ENCODE assay signal across 1 cellular context in the genomic region with DNA sequence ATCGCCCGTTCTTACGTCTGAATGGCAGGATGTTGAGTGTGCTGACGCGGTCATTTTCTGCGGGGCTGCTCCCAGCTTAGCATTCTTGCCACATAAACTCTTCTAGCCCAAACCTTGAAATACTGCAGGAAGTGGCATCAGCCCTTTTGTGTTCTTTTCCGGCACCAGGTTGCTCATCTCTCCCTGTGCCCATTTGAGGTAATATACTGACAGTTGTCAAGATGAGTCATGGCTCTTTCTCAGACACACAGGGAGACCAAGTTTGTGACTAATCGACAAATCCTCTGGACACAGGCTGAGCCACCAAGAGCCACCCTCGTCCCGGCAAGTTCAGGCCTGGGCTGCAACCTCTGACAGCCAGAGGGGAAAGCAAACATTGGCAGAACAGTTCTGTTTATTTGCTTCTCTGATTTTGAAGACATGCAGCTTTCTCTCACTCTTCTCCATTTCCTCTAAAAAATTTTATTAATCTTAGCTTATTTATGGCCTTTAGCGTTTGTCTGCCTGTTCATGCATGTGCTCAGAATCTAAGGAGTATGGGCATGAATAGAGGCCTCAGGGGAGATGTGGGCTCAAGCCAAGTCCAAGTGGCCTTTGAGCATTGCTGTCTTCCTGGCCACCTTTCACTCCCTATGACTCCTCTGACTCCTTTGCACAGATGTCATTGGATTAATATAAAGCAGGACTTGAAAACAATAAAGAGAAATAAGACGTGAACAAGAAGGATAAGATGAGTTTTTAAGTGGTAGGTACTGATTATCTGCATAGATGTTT.
TF ChIP-seq lines count a peak whose summit lies in the region.

No MANE protein-coding gene starts in this region.

TF ChIP-seq in A549, 52 proteins besides CTCF, POLR2A, EP300 and RAD21 (continued from another document):
- TF ChIP-seq FOSL2 (IDR thresholded peaks at IDR 0.05): peak; percentile 98
- TF ChIP-seq FOSL2 (CRISPR knock-in tag; IDR thresholded peaks at IDR 0.05): peak; percentile 99
- 0 out of 2 replicates have a peak, but pooled peaks have one; percentile 5 for TF ChIP-seq FOXS1 (CRISPR knock-in tag; IDR thresholded peaks at IDR 0.05)
- no peak for TF ChIP-seq CBX2 (IDR thresholded peaks at IDR 0.05; ENCODE audit: borderline replicate concordance, low read depth)
- TF ChIP-seq CEBPB (IDR thresholded peaks at IDR 0.05): peak; percentile 87 to 90
- peak; percentile 97 for TF ChIP-seq JUNB (IDR thresholded peaks at IDR 0.05)
- no peak for TF ChIP-seq HDAC2 (IDR thresholded peaks at IDR 0.05)
- TF ChIP-seq TFCP2L1 (CRISPR knock-in tag; IDR thresholded peaks at IDR 0.05): no peak
- TF ChIP-seq, protein P1, sequence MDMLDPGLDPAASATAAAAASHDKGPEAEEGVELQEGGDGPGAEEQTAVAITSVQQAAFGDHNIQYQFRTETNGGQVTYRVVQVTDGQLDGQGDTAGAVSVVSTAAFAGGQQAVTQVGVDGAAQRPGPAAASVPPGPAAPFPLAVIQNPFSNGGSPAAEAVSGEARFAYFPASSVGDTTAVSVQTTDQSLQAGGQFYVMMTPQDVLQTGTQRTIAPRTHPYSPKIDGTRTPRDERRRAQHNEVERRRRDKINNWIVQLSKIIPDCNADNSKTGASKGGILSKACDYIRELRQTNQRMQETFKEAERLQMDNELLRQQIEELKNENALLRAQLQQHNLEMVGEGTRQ (IDR thresholded peaks at IDR 0.05): no peak
- no peak for TF ChIP-seq RNF2 (IDR thresholded peaks at IDR 0.05; ENCODE audit: borderline replicate concordance, low read depth)
- no peak for TF ChIP-seq HEYL (CRISPR knock-in tag; IDR thresholded peaks at IDR 0.05)
- no peak for TF ChIP-seq MAZ (IDR thresholded peaks at IDR 0.05; ENCODE audit: borderline replicate concordance, low read depth, low read length)
- TF ChIP-seq NR3C1 (IDR thresholded peaks at IDR 0.05): no peak
- no peak for TF ChIP-seq ZSCAN20 (CRISPR knock-in tag; IDR thresholded peaks at IDR 0.05)
- TF ChIP-seq, protein P2, sequence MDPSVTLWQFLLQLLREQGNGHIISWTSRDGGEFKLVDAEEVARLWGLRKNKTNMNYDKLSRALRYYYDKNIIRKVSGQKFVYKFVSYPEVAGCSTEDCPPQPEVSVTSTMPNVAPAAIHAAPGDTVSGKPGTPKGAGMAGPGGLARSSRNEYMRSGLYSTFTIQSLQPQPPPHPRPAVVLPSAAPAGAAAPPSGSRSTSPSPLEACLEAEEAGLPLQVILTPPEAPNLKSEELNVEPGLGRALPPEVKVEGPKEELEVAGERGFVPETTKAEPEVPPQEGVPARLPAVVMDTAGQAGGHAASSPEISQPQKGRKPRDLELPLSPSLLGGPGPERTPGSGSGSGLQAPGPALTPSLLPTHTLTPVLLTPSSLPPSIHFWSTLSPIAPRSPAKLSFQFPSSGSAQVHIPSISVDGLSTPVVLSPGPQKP (IDR thresholded peaks at IDR 0.05; ENCODE audit: low read depth, low read length): no peak
- TF ChIP-seq FOSB (CRISPR knock-in tag; IDR thresholded peaks at IDR 0.05): no peak
- TF ChIP-seq HOXB5 (CRISPR knock-in tag; IDR thresholded peaks at IDR 0.05): peak; percentile 40; the same call in 1 of the 2 replicates
- TF ChIP-seq RCOR1 (IDR thresholded peaks at IDR 0.05; ENCODE audit: low read depth, low read length): no peak
- no peak for TF ChIP-seq TP53 (CRISPR knock-in tag; IDR thresholded peaks at IDR 0.05)
- TF ChIP-seq RFX5 (IDR thresholded peaks at IDR 0.05): no peak
- TF ChIP-seq POLR2AphosphoS2 (conservative IDR thresholded peaks at IDR 0.05; ENCODE audit: low read length): no peak
- TF ChIP-seq CHD2 (IDR thresholded peaks at IDR 0.05; ENCODE audit: low read length, partially characterized antibody): no peak
- TF ChIP-seq, protein P3, sequence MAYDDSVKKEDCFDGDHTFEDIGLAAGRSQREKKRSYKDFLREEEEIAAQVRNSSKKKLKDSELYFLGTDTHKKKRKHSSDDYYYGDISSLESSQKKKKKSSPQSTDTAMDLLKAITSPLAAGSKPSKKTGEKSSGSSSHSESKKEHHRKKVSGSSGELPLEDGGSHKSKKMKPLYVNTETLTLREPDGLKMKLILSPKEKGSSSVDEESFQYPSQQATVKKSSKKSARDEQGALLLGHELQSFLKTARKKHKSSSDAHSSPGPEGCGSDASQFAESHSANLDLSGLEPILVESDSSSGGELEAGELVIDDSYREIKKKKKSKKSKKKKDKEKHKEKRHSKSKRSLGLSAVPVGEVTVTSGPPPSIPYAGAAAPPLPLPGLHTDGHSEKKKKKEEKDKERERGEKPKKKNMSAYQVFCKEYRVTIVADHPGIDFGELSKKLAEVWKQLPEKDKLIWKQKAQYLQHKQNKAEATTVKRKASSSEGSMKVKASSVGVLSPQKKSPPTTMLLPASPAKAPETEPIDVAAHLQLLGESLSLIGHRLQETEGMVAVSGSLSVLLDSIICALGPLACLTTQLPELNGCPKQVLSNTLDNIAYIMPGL (CRISPR knock-in tag; IDR thresholded peaks at IDR 0.05; ENCODE audit: borderline replicate concordance): no peak
- TF ChIP-seq, protein P4, sequence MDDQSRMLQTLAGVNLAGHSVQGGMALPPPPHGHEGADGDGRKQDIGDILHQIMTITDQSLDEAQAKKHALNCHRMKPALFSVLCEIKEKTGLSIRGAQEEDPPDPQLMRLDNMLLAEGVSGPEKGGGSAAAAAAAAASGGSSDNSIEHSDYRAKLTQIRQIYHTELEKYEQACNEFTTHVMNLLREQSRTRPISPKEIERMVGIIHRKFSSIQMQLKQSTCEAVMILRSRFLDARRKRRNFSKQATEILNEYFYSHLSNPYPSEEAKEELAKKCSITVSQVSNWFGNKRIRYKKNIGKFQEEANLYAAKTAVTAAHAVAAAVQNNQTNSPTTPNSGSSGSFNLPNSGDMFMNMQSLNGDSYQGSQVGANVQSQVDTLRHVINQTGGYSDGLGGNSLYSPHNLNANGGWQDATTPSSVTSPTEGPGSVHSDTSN (IDR thresholded peaks at IDR 0.05): peak; percentile 80
- no peak for TF ChIP-seq HOXB13 (CRISPR knock-in tag; IDR thresholded peaks at IDR 0.05; ENCODE audit: low read depth)
- peak; percentile 94 for TF ChIP-seq GATA3 (IDR thresholded peaks at IDR 0.05; ENCODE audit: borderline replicate concordance)
- peak; percentile 99 for TF ChIP-seq MAFK (IDR thresholded peaks at IDR 0.05; ENCODE audit: partially characterized antibody)
- no peak for TF ChIP-seq NPAS2 (CRISPR knock-in tag; IDR thresholded peaks at IDR 0.05; ENCODE audit: borderline replicate concordance)
- TF ChIP-seq, protein P5, sequence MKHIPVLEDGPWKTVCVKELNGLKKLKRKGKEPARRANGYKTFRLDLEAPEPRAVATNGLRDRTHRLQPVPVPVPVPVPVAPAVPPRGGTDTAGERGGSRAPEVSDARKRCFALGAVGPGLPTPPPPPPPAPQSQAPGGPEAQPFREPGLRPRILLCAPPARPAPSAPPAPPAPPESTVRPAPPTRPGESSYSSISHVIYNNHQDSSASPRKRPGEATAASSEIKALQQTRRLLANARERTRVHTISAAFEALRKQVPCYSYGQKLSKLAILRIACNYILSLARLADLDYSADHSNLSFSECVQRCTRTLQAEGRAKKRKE (CRISPR knock-in tag; IDR thresholded peaks at IDR 0.05; ENCODE audit: low read depth): no peak
- peak; percentile 93 to 95; a peak in 4 of 5 replicates for TF ChIP-seq JUN (IDR thresholded peaks at IDR 0.05)
- no peak for TF ChIP-seq BHLHE40 (IDR thresholded peaks at IDR 0.05; ENCODE audit: low read depth, low read length)
- TF ChIP-seq, protein P6, sequence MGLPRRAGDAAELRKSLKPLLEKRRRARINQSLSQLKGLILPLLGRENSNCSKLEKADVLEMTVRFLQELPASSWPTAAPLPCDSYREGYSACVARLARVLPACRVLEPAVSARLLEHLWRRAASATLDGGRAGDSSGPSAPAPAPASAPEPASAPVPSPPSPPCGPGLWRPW (IDR thresholded peaks at IDR 0.05): 0 out of 2 replicates have a peak, but pooled peaks have one; percentile 56
- no peak for TF ChIP-seq ZNF302 (CRISPR knock-in tag; IDR thresholded peaks at IDR 0.05)
